12 cellular contexts compared by ENCODE assay signal in the genomic region with DNA sequence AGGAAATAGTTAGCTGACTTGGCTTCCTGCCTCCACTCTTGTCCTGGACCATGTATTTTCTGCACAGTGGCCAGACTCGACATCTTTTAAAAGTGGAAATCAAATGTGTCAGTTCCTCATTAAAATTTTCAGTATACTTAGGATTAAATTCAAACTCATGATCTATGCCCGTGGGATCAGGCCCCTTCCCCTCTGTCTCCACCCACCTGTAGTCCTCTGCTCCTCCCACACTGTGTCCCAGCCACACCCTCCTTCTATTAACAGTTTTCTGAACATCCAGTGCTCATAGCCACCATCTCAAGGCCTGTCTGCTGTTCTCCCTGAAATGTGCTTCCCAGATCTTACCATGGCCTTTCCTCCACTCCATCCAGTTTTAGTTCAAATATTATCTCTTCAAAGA. TPM values are rescaled to one million over a fixed set of nuclear protein-coding genes. Genes with fewer than 3 reads are reported as not detected.
DNase-seq lines count a peak whose midpoint lies in the region; ATAC-seq and TF ChIP-seq lines count a peak whose summit lies in the region.
"Had no signal": no experiment of that assay in that cellular context is flagged by ENCODE, and none has a peak within 500 bp of the region (broad histone marks: within the 10 kb centered on the region; RNA-seq: fewer than 3 reads in every experiment).

No MANE protein-coding gene starts in this region.

- peak overlapping the region; percentile 41 for H3K4me3 Mint-ChIP-seq in activated T-cell treated with anti-CD3 and anti-CD28 coated beads, Interleukin-2, amount 50 U/mL, for 4 hours
- H3K4me3 Mint-ChIP-seq in activated naive CD8-positive, alpha-beta T cell = peak overlapping the region; percentile 52
- H3K4me3 Mint-ChIP-seq in osteocyte (ENCODE audit: unreplicated experiment) = no peak overlapping the region
- H3K4me3 Mint-ChIP-seq: brain had no signal

- peaks cover 4 to 6% of the 10 kb centered on the region in 2 donors for H3K4me1 ChIP-seq in gastrocnemius medialis

- TF ChIP-seq CTCF in osteocyte (IDR thresholded peaks at IDR 0.05) (no peak), gastrocnemius medialis (IDR thresholded peaks at IDR 0.05 in 4 of 5, conservative IDR thresholded peaks at IDR 0.05 in 1 of 5) (no peak)

- in situ Hi-C loops in gastrocnemius medialis (cut with MboI; ENCODE audit: low sequenced_read_pairs in 4 of 4) = loop anchor here in 1 of 4 donors (25.0 kb wide), 1 partner anchor 164 kb away; no protein-coding TSS in a partner anchor

- H3K9me3 Mint-ChIP-seq in activated T-cell treated with anti-CD3 and anti-CD28 coated beads, Interleukin-2, amount 50 U/mL, for 4 hours = no peaks in the 10 kb centered on the region
- no peaks in the 10 kb centered on the region for H3K9me3 Mint-ChIP-seq in activated naive CD8-positive, alpha-beta T cell (ENCODE audit: low read depth)
- H3K9me3 Mint-ChIP-seq in osteocyte (ENCODE audit: unreplicated experiment) = no peaks in the 10 kb centered on the region

- peaks cover 90% of the 10 kb centered on the region for H3K4me1 Mint-ChIP-seq in activated T-cell treated with anti-CD3 and anti-CD28 coated beads, Interleukin-2, amount 50 U/mL, for 4 hours (ENCODE audit: low read depth)
- H3K4me1 Mint-ChIP-seq in activated naive CD8-positive, alpha-beta T cell (ENCODE audit: low read depth) = peaks cover 85% of the 10 kb centered on the region
- H3K4me1 Mint-ChIP-seq in osteocyte (ENCODE audit: unreplicated experiment) = peaks cover 2% of the 10 kb centered on the region

- DNase-seq in activated T-cell treated with anti-CD3 and anti-CD28 coated beads, Interleukin-2, amount 50 U/mL, for 4 hours = no peak
- no peak for DNase-seq in activated T-cell treated with anti-CD3 and anti-CD28 coated beads, Interleukin-2, amount 50 U/mL, for 1 hour
- DNase-seq in osteocyte (ENCODE audit: extremely low spot score, unreplicated experiment) (peak; percentile 7), gastrocnemius medialis (no peak)
- no peak for DNase-seq in stimulated activated naive CD4-positive, alpha-beta T cell (lab: John Stamatoyannopoulos, UW)
- DNase-seq: NCI-H226 had no signal

- no peak for TF ChIP-seq POLR2A in gastrocnemius medialis (IDR thresholded peaks at IDR 0.05)

- no peaks in the 10 kb centered on the region for H3K9me3 ChIP-seq in KOPT-K1 (ENCODE audit: insufficient read depth, low read length, poor library complexity, severe bottlenecking)
- no peaks in the 10 kb centered on the region for H3K9me3 ChIP-seq in gastrocnemius medialis
- H3K9me3 ChIP-seq: tibial nerve had no signal

- H3K36me3 ChIP-seq in KOPT-K1 (ENCODE audit: insufficient read depth, low read length) (peaks cover 9% of the 10 kb centered on the region; the same call in 1 of the 2 replicates), gastrocnemius medialis (no peaks in the 10 kb centered on the region)
- H3K36me3 ChIP-seq: tibial nerve had no signal

- H3K27me3 Mint-ChIP-seq in activated T-cell treated with anti-CD3 and anti-CD28 coated beads, Interleukin-2, amount 50 U/mL, for 4 hours (ENCODE audit: low read depth) = no peaks in the 10 kb centered on the region
- no peaks in the 10 kb centered on the region for H3K27me3 Mint-ChIP-seq in activated naive CD8-positive, alpha-beta T cell
- peaks cover 17% of the 10 kb centered on the region for H3K27me3 Mint-ChIP-seq in osteocyte (ENCODE audit: unreplicated experiment)

- ATAC-seq in activated T-cell treated with anti-CD3 and anti-CD28 coated beads, Interleukin-2, amount 50 U/mL, for 4 hours = no peak
- ATAC-seq in gastrocnemius medialis (no peak), GM18517 (IDR thresholded peaks at IDR 0.05; ENCODE audit: unreplicated experiment) (no peak)

- no peaks in the 10 kb centered on the region for H3K27me3 ChIP-seq in gastrocnemius medialis
- H3K27me3 ChIP-seq: tibial nerve had no signal

- H3K27ac Mint-ChIP-seq in activated naive CD8-positive, alpha-beta T cell = peak overlapping the region; percentile 90
- no peak overlapping the region for H3K27ac Mint-ChIP-seq in osteocyte (ENCODE audit: unreplicated experiment)
- H3K27ac Mint-ChIP-seq: brain had no signal

- H3K27ac ChIP-seq in KOPT-K1 (ENCODE audit: low read depth, low read length, poor library complexity, severe bottlenecking) (peak overlapping the region; percentile 5), gastrocnemius medialis (no peak overlapping the region)
- H3K27ac ChIP-seq: tibial nerve, VCaP had no signal

- H3K4me3 ChIP-seq in gastrocnemius medialis = no peak overlapping the region
- H3K4me3 ChIP-seq: tibial nerve had no signal

- H3K36me3 Mint-ChIP-seq in activated T-cell treated with anti-CD3 and anti-CD28 coated beads, Interleukin-2, amount 50 U/mL, for 4 hours (ENCODE audit: insufficient read depth) = peaks cover 38% of the 10 kb centered on the region
- peaks cover 22% of the 10 kb centered on the region for H3K36me3 Mint-ChIP-seq in activated naive CD8-positive, alpha-beta T cell
- no peaks in the 10 kb centered on the region for H3K36me3 Mint-ChIP-seq in osteocyte (ENCODE audit: unreplicated experiment)
- H3K36me3 Mint-ChIP-seq: brain had no signal

- intact Hi-C loops in gastrocnemius medialis (cut with DNase I; ENCODE audit: low total_unique reads) = no loop called here

RNA-seq across cellular contexts. Expression of a gene that starts 13.3 kb away (rescaled TPM):
- total RNA-seq in activated T-cell treated with anti-CD3 and anti-CD28 coated beads, Interleukin-2, amount 50 U/mL, for 4 hours = 10 to 100 TPM; 48.6 to 55.7 (median 52.1) TPM
- total RNA-seq in osteocyte = 0.42 and 0.43 TPM in 2 replicates
- 1 to 10 TPM; 1.9 to 6.8 (median 3.0) TPM for total RNA-seq in gastrocnemius medialis

Comparison
In these comparisons a context has a peak if more than half of its experiments do, and no peak if none do; other contexts are left out.
1. RNA of a gene that starts 13.3 kb away (total RNA-seq): 48.6 to 55.7 TPM in activated T-cell treated with anti-CD3 and anti-CD28 coated beads, Interleukin-2, amount 50 U/mL, for 4 hours; 1.9 to 6.8 TPM in gastrocnemius medialis and 0.42 to 0.43 TPM in osteocyte; every median in the first group is over 4 times any median in the second.